ENCODE assay signal across 11 cellular contexts in genomic region chr13:71979616-71980015, GRCh38.
A peak's percentile ranks its signal among the peaks of the same experiment; 100 is the strongest.
DNase-seq lines count a peak whose midpoint lies in the region; ATAC-seq and TF ChIP-seq lines count a peak whose summit lies in the region.
"Had no signal": no experiment of that assay in that cellular context is flagged by ENCODE, and none has a peak within 500 bp of the region (broad histone marks: within the 10 kb centered on the region; RNA-seq: fewer than 3 reads in every experiment).

No MANE protein-coding gene starts in this region.

- CTCF ChIA-PET in CD4-positive, alpha-beta T cell (lab: Charles Lee) = no interaction called here

- no peaks in the 10 kb centered on the region for H3K36me3 Mint-ChIP-seq in activated T-helper 2 cell treated with anti-CD3 and anti-CD28 coated beads, Interferon-gamma antibody, Interleukin-2, Interleukin-4, amounts not matched to agents 10 μg/mL and 5 μg/mL and 100 μg/mL, durations not matched to agents 14 hours and 24 hours and 36 hours (ENCODE audit: low read depth)
- H3K36me3 Mint-ChIP-seq in CD4-positive, alpha-beta T cell (ENCODE audit: low read depth) = no peaks in the 10 kb centered on the region

- peak; percentile 43 for ATAC-seq in GM21786 (IDR thresholded peaks at IDR 0.05; ENCODE audit: unreplicated experiment)
- ATAC-seq in foreskin keratinocyte = no peak
- ATAC-seq in HG03354 (IDR thresholded peaks at IDR 0.05; ENCODE audit: poor library complexity, severe bottlenecking, unreplicated experiment) = no peak
- no peak for ATAC-seq in CD4-positive, alpha-beta T cell (ENCODE audit: poor library complexity)
- no peak for ATAC-seq in HG03460 (IDR thresholded peaks at IDR 0.05; ENCODE audit: unreplicated experiment)

- H3K4me1 Mint-ChIP-seq in activated T-helper 2 cell treated with anti-CD3 and anti-CD28 coated beads, Interferon-gamma antibody, Interleukin-2, Interleukin-4, amounts not matched to agents 10 μg/mL and 5 μg/mL and 100 μg/mL, durations not matched to agents 14 hours and 24 hours and 36 hours (ENCODE audit: low read depth) = no peaks in the 10 kb centered on the region
- H3K4me1 Mint-ChIP-seq in CD4-positive, alpha-beta T cell (ENCODE audit: low read depth) = no peaks in the 10 kb centered on the region

- H3K27ac ChIP-seq in 22Rv1 (no peak overlapping the region), foreskin keratinocyte (no peak overlapping the region)
- H3K27ac ChIP-seq in CD4-positive, alpha-beta T cell (ENCODE audit: low read depth, low read length) = no peak overlapping the region
- H3K27ac ChIP-seq: skin epidermis had no signal

- H3K27me3 Mint-ChIP-seq in activated T-helper 2 cell treated with anti-CD3 and anti-CD28 coated beads, Interferon-gamma antibody, Interleukin-2, Interleukin-4, amounts not matched to agents 10 μg/mL and 5 μg/mL and 100 μg/mL, durations not matched to agents 14 hours and 24 hours and 36 hours (ENCODE audit: low read depth) = no peaks in the 10 kb centered on the region
- H3K27me3 Mint-ChIP-seq in CD4-positive, alpha-beta T cell = no peaks in the 10 kb centered on the region

- DNase-seq in NCI-H82 (lab: John Stamatoyannopoulos, UW) = peak; percentile 72
- DNase-seq in foreskin keratinocyte = peak in 1 of 2 donors; percentile 27
- DNase-seq in activated T-helper 2 cell treated with anti-CD3 and anti-CD28 coated beads, Interferon-gamma antibody, Interleukin-2, Interleukin-4, amounts not matched to agents 10 μg/mL and 5 μg/mL and 100 μg/mL, durations not matched to agents 14 hours and 24 hours and 36 hours (ENCODE audit: low spot score) = no peak
- no peak for DNase-seq in CD4-positive, alpha-beta T cell
- DNase-seq: anterior cingulate cortex, IMR-90 had no signal

- H3K27ac Mint-ChIP-seq in activated T-helper 2 cell treated with anti-CD3 and anti-CD28 coated beads, Interferon-gamma antibody, Interleukin-2, Interleukin-4, amounts not matched to agents 10 μg/mL and 5 μg/mL and 100 μg/mL, durations not matched to agents 14 hours and 24 hours and 36 hours = no peak overlapping the region
- H3K27ac Mint-ChIP-seq in CD4-positive, alpha-beta T cell = no peak overlapping the region

- H3K27me3 ChIP-seq in foreskin keratinocyte = no peaks in the 10 kb centered on the region
- H3K27me3 ChIP-seq in CD4-positive, alpha-beta T cell (ENCODE audit: control insufficient read depth, insufficient read depth, low read length) = no peaks in the 10 kb centered on the region

- peaks cover 7% of the 10 kb centered on the region for H3K9me3 Mint-ChIP-seq in activated T-helper 2 cell treated with anti-CD3 and anti-CD28 coated beads, Interferon-gamma antibody, Interleukin-2, Interleukin-4, amounts not matched to agents 10 μg/mL and 5 μg/mL and 100 μg/mL, durations not matched to agents 14 hours and 24 hours and 36 hours
- no peaks in the 10 kb centered on the region for H3K9me3 Mint-ChIP-seq in CD4-positive, alpha-beta T cell

- intact Hi-C loops in activated T-helper 2 cell treated with anti-CD3 and anti-CD28 coated beads, Interferon-gamma antibody, Interleukin-2, Interleukin-4, amounts not matched to agents 10 μg/mL and 5 μg/mL and 100 μg/mL, durations not matched to agents 14 hours and 24 hours and 36 hours (cut with micrococcal nuclease) = no loop called here
- intact Hi-C loops in CD4-positive, alpha-beta T cell (cut with DNase I, micrococcal nuclease) = no loop called here

- H3K4me3 Mint-ChIP-seq in activated T-helper 2 cell treated with anti-CD3 and anti-CD28 coated beads, Interferon-gamma antibody, Interleukin-2, Interleukin-4, amounts not matched to agents 10 μg/mL and 5 μg/mL and 100 μg/mL, durations not matched to agents 14 hours and 24 hours and 36 hours (ENCODE audit: low read depth) = no peak overlapping the region
- no peak overlapping the region for H3K4me3 Mint-ChIP-seq in CD4-positive, alpha-beta T cell

- TF ChIP-seq CTCF in 22Rv1 (IDR thresholded peaks at IDR 0.05) (peak; percentile 77), foreskin keratinocyte (conservative IDR thresholded peaks at IDR 0.05) (peak; percentile 37)
- no peak for TF ChIP-seq CTCF in CD4-positive, alpha-beta T cell (IDR thresholded peaks at IDR 0.05)

- H3K4me1 ChIP-seq in foreskin keratinocyte = no peaks in the 10 kb centered on the region

- no peaks in the 10 kb centered on the region for H3K9me3 ChIP-seq in CD4-positive, alpha-beta T cell (ENCODE audit: control insufficient read depth, low read length)

- POLR2A ChIA-PET in CD4-positive, alpha-beta T cell (lab: Charles Lee) = no interaction called here
